In the genomic region with DNA sequence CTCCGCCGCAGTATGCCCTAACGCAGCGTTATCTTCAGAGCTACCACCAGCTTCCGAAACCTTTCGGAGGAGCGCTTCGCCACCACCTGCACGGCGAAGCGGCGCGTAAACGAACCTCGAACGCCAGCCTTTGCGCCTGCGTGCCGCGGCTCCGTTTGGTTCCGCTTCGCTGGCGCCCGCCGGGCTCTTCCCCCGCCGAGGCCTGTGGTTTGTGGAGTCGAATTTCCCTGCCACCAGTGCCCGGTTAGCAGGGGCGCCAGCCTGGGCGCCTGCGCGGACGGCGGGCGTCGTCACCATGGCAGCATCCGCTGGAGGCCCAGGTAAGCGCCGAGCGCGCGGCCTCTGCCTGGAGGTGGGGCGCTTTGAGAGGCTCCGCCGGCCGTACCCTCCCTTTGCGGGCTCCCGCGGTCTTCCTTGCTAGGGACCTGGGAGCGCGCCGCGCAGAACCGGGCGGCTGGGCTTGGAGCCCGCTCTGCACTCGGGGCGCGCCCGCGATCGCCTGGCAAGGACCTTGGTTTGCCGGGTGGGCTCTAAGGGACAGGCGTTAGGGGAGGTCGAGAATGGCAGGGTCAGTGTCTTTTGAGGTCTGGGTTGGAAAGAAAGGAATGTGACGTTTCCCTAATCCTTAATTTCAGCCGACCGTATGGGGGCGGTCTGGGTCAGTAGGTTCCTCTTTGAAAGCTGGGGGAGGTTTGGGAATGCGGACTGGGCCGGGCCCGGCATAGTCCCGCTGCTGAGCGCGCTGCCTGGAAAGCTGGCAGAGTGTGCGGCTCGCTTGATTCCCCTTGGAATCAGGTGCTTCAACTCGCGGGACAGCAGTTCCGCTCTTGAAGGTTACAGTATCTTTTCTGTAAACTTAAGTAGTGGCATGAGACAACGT, we compare ENCODE assay signal across 8 cellular contexts. TPM values are rescaled to one million over a fixed set of nuclear protein-coding genes. Genes with fewer than 3 reads are reported as not detected.
DNase-seq lines count a peak whose midpoint lies in the region; TF ChIP-seq lines count a peak whose summit lies in the region.

A gene with protein sequence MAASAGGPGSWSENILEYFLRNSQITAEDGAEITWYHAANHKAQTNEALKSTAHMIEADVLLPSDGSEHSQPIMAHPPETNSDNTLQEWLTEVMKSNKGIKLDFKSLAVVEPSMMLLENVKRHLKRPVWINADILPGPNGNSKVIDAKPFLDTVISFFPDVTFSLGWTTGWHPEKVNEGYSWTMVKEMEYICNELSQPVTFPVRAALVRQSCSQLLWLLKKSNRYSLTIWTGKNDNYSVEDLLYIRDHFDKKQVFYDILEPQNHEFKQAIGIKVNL (plus strand): TSS at position 272 of the 880 bp plus-strand sequence. CDS start 24 bp downstream, at position 296.

- H4K20me1 ChIP-seq in MM.1S (ENCODE audit: insufficient read depth, low read length) (no peaks in the 10 kb centered on the region), neural progenitor cell (ENCODE audit: low read depth) (no peaks in the 10 kb centered on the region)

- H3K4me2 ChIP-seq in MM.1S (ENCODE audit: low read depth, low read length) (peak within 1 kb of the TSS; percentile 85), neural progenitor cell (peak within 1 kb of the TSS; percentile 77)

- H3K4me3 Mint-ChIP-seq in neural progenitor cell, result peak within 1 kb of the TSS; percentile 94

- peaks cover 23% of the 10 kb centered on the region for H3K4me1 Mint-ChIP-seq in neural progenitor cell

- H2AFZ ChIP-seq in MM.1S (ENCODE audit: low read length) (peak within 1 kb of the TSS; percentile 79), neural progenitor cell (replicated peaks) (peak within 1 kb of the TSS; percentile 69)

- H3K27me3 ChIP-seq in MM.1S (replicated peaks; ENCODE audit: insufficient read depth, low read length) (no peaks in the 10 kb centered on the region), SJCRH30 (no peaks in the 10 kb centered on the region), neural progenitor cell (no peaks in the 10 kb centered on the region), stomach smooth muscle (ENCODE audit: control insufficient read depth in 1 of 2, insufficient read depth in 2 of 2, low read length in 2 of 2) (no peaks in the 10 kb centered on the region)

- H3K4me3 ChIP-seq in MM.1S (ENCODE audit: low read length), result peak within 1 kb of the TSS; percentile 72
- H3K4me3 ChIP-seq in SJCRH30, result peak within 1 kb of the TSS; percentile 62
- H3K4me3 ChIP-seq in neural progenitor cell, result peak within 1 kb of the TSS; percentile 52
- peak within 1 kb of the TSS; percentile 88 to 90 for H3K4me3 ChIP-seq in stomach smooth muscle (ENCODE audit: low read length in 2 of 2)

- H3K79me2 ChIP-seq in MM.1S (ENCODE audit: low read length) (no peaks in the 10 kb centered on the region), neural progenitor cell (ENCODE audit: low read depth) (no peaks in the 10 kb centered on the region)

- H3K9ac ChIP-seq in ES-I3 (ENCODE audit: low read depth, low read length) (peak within 1 kb of the TSS; percentile 63), MM.1S (ENCODE audit: low read length) (peak within 1 kb of the TSS; percentile 66), neural progenitor cell (no peak within 1 kb of the TSS), stomach smooth muscle (ENCODE audit: low read length in 2 of 2) (peak within 1 kb of the TSS; percentile 59 to 76)

- H3K9me2 ChIP-seq in MM.1S (replicated peaks; ENCODE audit: insufficient read depth, low read length), result no peaks in the 10 kb centered on the region

- H3K27ac Mint-ChIP-seq in neural progenitor cell, result peak within 1 kb of the TSS; percentile 76

- H3K36me3 ChIP-seq in ES-I3 (ENCODE audit: insufficient read depth, low read length) (no peaks in the 10 kb centered on the region), MM.1S (replicated peaks; ENCODE audit: insufficient read depth, low read length) (no peaks in the 10 kb centered on the region), SJCRH30 (peaks cover 25% of the 10 kb centered on the region), neural progenitor cell (no peaks in the 10 kb centered on the region), stomach smooth muscle (ENCODE audit: control insufficient read depth in 2 of 2, insufficient read depth in 2 of 2, low read length in 2 of 2) (peaks cover 0 to 2% of the 10 kb centered on the region in 2 donors)

- peaks cover 6% of the 10 kb centered on the region for H3K9me3 Mint-ChIP-seq in neural progenitor cell

- DNase-seq in HCEC 1CT (peak; percentile 76), MM.1S (peak; percentile 97), SJCRH30 (peak; percentile 96), foreskin melanocyte (peak; percentile 73), neural progenitor cell (ENCODE audit: low spot score) (peak; percentile 97)
- DNase-seq in activated naive CD4-positive, alpha-beta T cell (lab: John Stamatoyannopoulos, UW), result peak; percentile 33 to 67 (median 48)

- TF ChIP-seq CTCF in MM.1S (IDR thresholded peaks at IDR 0.05; ENCODE audit: low read length) (peak; percentile 19; the same call in 1 of the 2 replicates), neural progenitor cell (IDR thresholded peaks at IDR 0.05) (peak; percentile 41)

- H3K27ac ChIP-seq in MM.1S (ENCODE audit: low read length), result peak within 1 kb of the TSS; percentile 55
- H3K27ac ChIP-seq in SJCRH30, result peak within 1 kb of the TSS; percentile 85
- H3K27ac ChIP-seq in neural progenitor cell, result peak within 1 kb of the TSS; percentile 72
- H3K27ac ChIP-seq in stomach smooth muscle (ENCODE audit: low read length), result peak within 1 kb of the TSS; percentile 49

- peaks cover 18% of the 10 kb centered on the region for H3K36me3 Mint-ChIP-seq in neural progenitor cell

- peaks cover 4% of the 10 kb centered on the region for H3K27me3 Mint-ChIP-seq in neural progenitor cell (ENCODE audit: insufficient read depth, low read depth)

- H3K4me1 ChIP-seq in ES-I3 (ENCODE audit: insufficient read depth, low read length) (no peaks in the 10 kb centered on the region), MM.1S (ENCODE audit: low read length) (0 out of 2 replicates have a peak, but pooled peaks cover 3% of the 10 kb centered on the region), SJCRH30 (peaks cover 10% of the 10 kb centered on the region), neural progenitor cell (peaks cover 5% of the 10 kb centered on the region), stomach smooth muscle (ENCODE audit: control insufficient read depth, insufficient read depth, low read length) (peaks cover 8% of the 10 kb centered on the region)

- H3F3A ChIP-seq in MM.1S (ENCODE audit: insufficient read depth, low read length) (peaks cover 22% of the 10 kb centered on the region), neural progenitor cell (ENCODE audit: low read depth) (peaks cover 29% of the 10 kb centered on the region)

- H3K9me3 ChIP-seq in ES-I3 (ENCODE audit: control insufficient read depth, insufficient read depth, low read length) (no peaks in the 10 kb centered on the region), MM.1S (replicated peaks; ENCODE audit: insufficient read depth, low read length) (no peaks in the 10 kb centered on the region), SJCRH30 (replicated peaks) (no peaks in the 10 kb centered on the region), neural progenitor cell (ENCODE audit: low read depth) (no peaks in the 10 kb centered on the region), stomach smooth muscle (ENCODE audit: control insufficient read depth in 2 of 2, low read length in 2 of 2) (peaks cover 0 to 3% of the 10 kb centered on the region in 2 donors)

RNA-seq across cellular contexts. Expression of the gene that starts here (rescaled TPM):
- 9.1 and 9.2 TPM in 2 replicates for total RNA-seq in SJCRH30 (2014; rRNA removed; shearing (Covaris generic))
- 2.8 and 3.9 TPM in 2 replicates for total RNA-seq in neural progenitor cell (ENCODE audit: low replicate concordance)

Comparison
In these comparisons a context has a peak if more than half of its experiments do, and no peak if none do; other contexts are left out.
1. Peak in every context shown above with its lines: DNase-seq, H3K4me3 ChIP-seq and H3K27ac ChIP-seq.